Comparison of ENCODE assay signal across 1 cellular context in the genomic region with DNA sequence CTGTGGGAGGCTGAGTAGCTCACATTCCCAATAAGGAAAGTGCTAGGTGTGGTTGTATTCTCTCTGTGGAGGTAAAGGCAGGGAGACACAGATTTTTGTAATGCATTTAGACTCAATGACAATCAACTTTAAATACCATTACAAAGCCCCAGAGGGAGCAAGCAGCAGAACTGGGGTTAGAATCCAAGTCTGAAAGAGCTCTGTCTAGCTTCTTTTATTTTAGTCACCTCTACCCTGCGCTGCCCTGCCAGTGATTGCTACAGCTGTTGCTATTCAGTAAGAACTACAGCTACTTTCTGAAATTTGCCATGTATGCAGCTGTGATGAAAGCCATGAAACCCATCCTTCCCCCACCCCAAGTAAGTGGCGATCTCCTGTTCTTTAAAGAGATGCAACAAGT.
TF ChIP-seq lines count a peak whose summit lies in the region.

No MANE protein-coding gene starts in this region.

TF ChIP-seq in WTC11, 78 proteins besides CTCF, POLR2A, EP300 and RAD21 (continued from another document):
- TF ChIP-seq, protein P1, sequence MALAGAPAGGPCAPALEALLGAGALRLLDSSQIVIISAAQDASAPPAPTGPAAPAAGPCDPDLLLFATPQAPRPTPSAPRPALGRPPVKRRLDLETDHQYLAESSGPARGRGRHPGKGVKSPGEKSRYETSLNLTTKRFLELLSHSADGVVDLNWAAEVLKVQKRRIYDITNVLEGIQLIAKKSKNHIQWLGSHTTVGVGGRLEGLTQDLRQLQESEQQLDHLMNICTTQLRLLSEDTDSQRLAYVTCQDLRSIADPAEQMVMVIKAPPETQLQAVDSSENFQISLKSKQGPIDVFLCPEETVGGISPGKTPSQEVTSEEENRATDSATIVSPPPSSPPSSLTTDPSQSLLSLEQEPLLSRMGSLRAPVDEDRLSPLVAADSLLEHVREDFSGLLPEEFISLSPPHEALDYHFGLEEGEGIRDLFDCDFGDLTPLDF (CRISPR knock-in tag; IDR thresholded peaks at IDR 0.05): no peak
- TF ChIP-seq, protein P2, sequence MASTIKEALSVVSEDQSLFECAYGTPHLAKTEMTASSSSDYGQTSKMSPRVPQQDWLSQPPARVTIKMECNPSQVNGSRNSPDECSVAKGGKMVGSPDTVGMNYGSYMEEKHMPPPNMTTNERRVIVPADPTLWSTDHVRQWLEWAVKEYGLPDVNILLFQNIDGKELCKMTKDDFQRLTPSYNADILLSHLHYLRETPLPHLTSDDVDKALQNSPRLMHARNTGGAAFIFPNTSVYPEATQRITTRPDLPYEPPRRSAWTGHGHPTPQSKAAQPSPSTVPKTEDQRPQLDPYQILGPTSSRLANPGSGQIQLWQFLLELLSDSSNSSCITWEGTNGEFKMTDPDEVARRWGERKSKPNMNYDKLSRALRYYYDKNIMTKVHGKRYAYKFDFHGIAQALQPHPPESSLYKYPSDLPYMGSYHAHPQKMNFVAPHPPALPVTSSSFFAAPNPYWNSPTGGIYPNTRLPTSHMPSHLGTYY (CRISPR knock-in tag; IDR thresholded peaks at IDR 0.05): no peak
- TF ChIP-seq ZNF138 (CRISPR knock-in tag; conservative IDR thresholded peaks at IDR 0.05) (no peak), ETV6 (CRISPR knock-in tag; IDR thresholded peaks at IDR 0.05) (no peak), NFYB (CRISPR knock-in tag; conservative IDR thresholded peaks at IDR 0.05; ENCODE audit: low read depth) (no peak)
